18 cellular contexts compared by ENCODE assay signal in genomic region chr14:96071561-96071960, GRCh38. TPM values are rescaled to one million over a fixed set of nuclear protein-coding genes. Genes with fewer than 3 reads are reported as not detected.
DNase-seq lines count a peak whose midpoint lies in the region; ATAC-seq and TF ChIP-seq lines count a peak whose summit lies in the region.
"Had no signal": no experiment of that assay in that cellular context is flagged by ENCODE, and none has a peak within 500 bp of the region (broad histone marks: within the 10 kb centered on the region; RNA-seq: fewer than 3 reads in every experiment).

No MANE protein-coding gene starts in this region.

- peaks cover 7 to 36% (median 24%) of the 10 kb centered on the region in 11 experiments; a peak in 19 of 22 replicates for H3K9me3 ChIP-seq in BLaER1 treated with 17β-estradiol and CSF1 and Interleukin-3, amounts not matched to agents 10 nM and 100 nM (replicated peaks in 1 of 11)
- H3K9me3 ChIP-seq in Peyer's patch, result no peaks in the 10 kb centered on the region

- no peak overlapping the region for H3K27ac Mint-ChIP-seq in stimulated activated effector memory CD8-positive, alpha-beta T cell treated with anti-CD3 and anti-CD28 coated beads, Interleukin-12 subunit alpha, Interleukin-12 subunit beta, amount 100 ng/mL, for 72 hours
- no peak overlapping the region for H3K27ac Mint-ChIP-seq in activated T-helper 2 cell treated with anti-CD3 and anti-CD28 coated beads, Interferon-gamma antibody, Interleukin-2, Interleukin-4, amounts not matched to agents 10 μg/mL and 5 μg/mL and 100 μg/mL, durations not matched to agents 14 hours and 24 hours and 36 hours

- H4K20me1 ChIP-seq in BLaER1 treated with 17β-estradiol and CSF1 and Interleukin-3, amounts not matched to agents 10 nM and 100 nM, result peaks cover 0 to 23% (median 6%) of the 10 kb centered on the region in 11 experiments; a peak in 8 of 22 replicates

- peaks cover 10 to 50% (median 26%) of the 10 kb centered on the region in 11 experiments; a peak in 21 of 22 replicates for H3K36me3 ChIP-seq in BLaER1 treated with 17β-estradiol and CSF1 and Interleukin-3, amounts not matched to agents 10 nM and 100 nM
- no peaks in the 10 kb centered on the region for H3K36me3 ChIP-seq in Peyer's patch

- H3K9me3 Mint-ChIP-seq in stimulated activated effector memory CD8-positive, alpha-beta T cell treated with anti-CD3 and anti-CD28 coated beads, Interleukin-12 subunit alpha, Interleukin-12 subunit beta, amount 100 ng/mL, for 72 hours, result no peaks in the 10 kb centered on the region
- H3K9me3 Mint-ChIP-seq in activated T-helper 2 cell treated with anti-CD3 and anti-CD28 coated beads, Interferon-gamma antibody, Interleukin-2, Interleukin-4, amounts not matched to agents 10 μg/mL and 5 μg/mL and 100 μg/mL, durations not matched to agents 14 hours and 24 hours and 36 hours, result no peaks in the 10 kb centered on the region

- peak; percentile 26 for ATAC-seq in stimulated activated effector memory CD8-positive, alpha-beta T cell treated with anti-CD3 and anti-CD28 coated beads, Interleukin-12 subunit alpha, Interleukin-12 subunit beta, amount 100 ng/mL, for 72 hours
- ATAC-seq: PC-3 had no signal

- TF ChIP-seq POLR2A in Peyer's patch (IDR thresholded peaks at IDR 0.05), result no peak

- H3K4me1 Mint-ChIP-seq in stimulated activated effector memory CD8-positive, alpha-beta T cell treated with anti-CD3 and anti-CD28 coated beads, Interleukin-12 subunit alpha, Interleukin-12 subunit beta, amount 100 ng/mL, for 72 hours, result no peaks in the 10 kb centered on the region
- H3K4me1 Mint-ChIP-seq in activated T-helper 2 cell treated with anti-CD3 and anti-CD28 coated beads, Interferon-gamma antibody, Interleukin-2, Interleukin-4, amounts not matched to agents 10 μg/mL and 5 μg/mL and 100 μg/mL, durations not matched to agents 14 hours and 24 hours and 36 hours (ENCODE audit: low read depth), result no peaks in the 10 kb centered on the region

- H3K9ac ChIP-seq in BLaER1 treated with 17β-estradiol and CSF1 and Interleukin-3, amounts not matched to agents 10 nM and 100 nM, result no peak overlapping the region

- H3K27me3 ChIP-seq in BLaER1 treated with 17β-estradiol and CSF1 and Interleukin-3, amounts not matched to agents 10 nM and 100 nM, result no peaks in the 10 kb centered on the region
- H3K27me3 ChIP-seq in Peyer's patch, result no peaks in the 10 kb centered on the region

- H3K4me1 ChIP-seq in BLaER1 treated with 17β-estradiol and CSF1 and Interleukin-3, amounts not matched to agents 10 nM and 100 nM, result peaks cover 0 to 32% (median 15%) of the 10 kb centered on the region in 10 experiments; a peak in 11 of 20 replicates
- no peaks in the 10 kb centered on the region for H3K4me1 ChIP-seq in Peyer's patch

- H3K4me3 ChIP-seq in BLaER1 treated with 17β-estradiol and CSF1 and Interleukin-3, amounts not matched to agents 10 nM and 100 nM, result no peak overlapping the region
- no peak overlapping the region for H3K4me3 ChIP-seq in Peyer's patch

- H3K27me3 Mint-ChIP-seq in activated T-helper 2 cell treated with anti-CD3 and anti-CD28 coated beads, Interferon-gamma antibody, Interleukin-2, Interleukin-4, amounts not matched to agents 10 μg/mL and 5 μg/mL and 100 μg/mL, durations not matched to agents 14 hours and 24 hours and 36 hours (ENCODE audit: low read depth), result peaks cover 4% of the 10 kb centered on the region

- H3K4me2 ChIP-seq in BLaER1 treated with 17β-estradiol and CSF1 and Interleukin-3, amounts not matched to agents 10 nM and 100 nM, result peak overlapping the region in 6 of 11 experiments; percentile 20 to 40 (median 34); a peak in 10 of 22 replicates

- no peak overlapping the region for H3K4me3 Mint-ChIP-seq in stimulated activated effector memory CD8-positive, alpha-beta T cell treated with anti-CD3 and anti-CD28 coated beads, Interleukin-12 subunit alpha, Interleukin-12 subunit beta, amount 100 ng/mL, for 72 hours
- no peak overlapping the region for H3K4me3 Mint-ChIP-seq in activated T-helper 2 cell treated with anti-CD3 and anti-CD28 coated beads, Interferon-gamma antibody, Interleukin-2, Interleukin-4, amounts not matched to agents 10 μg/mL and 5 μg/mL and 100 μg/mL, durations not matched to agents 14 hours and 24 hours and 36 hours (ENCODE audit: low read depth)

- H3K27ac ChIP-seq in BLaER1 treated with 17β-estradiol and CSF1 and Interleukin-3, amounts not matched to agents 10 nM and 100 nM, result peak overlapping the region in 1 of 11 experiments; percentile 23; a peak in 1 of 22 replicates
- no peak overlapping the region for H3K27ac ChIP-seq in Peyer's patch
- H3K27ac ChIP-seq: HL-60, RWPE1 had no signal

- intact Hi-C loops in activated T-helper 2 cell treated with anti-CD3 and anti-CD28 coated beads, Interferon-gamma antibody, Interleukin-2, Interleukin-4, amounts not matched to agents 10 μg/mL and 5 μg/mL and 100 μg/mL, durations not matched to agents 14 hours and 24 hours and 36 hours (cut with micrococcal nuclease), result no loop called here

- TF ChIP-seq CTCF in Peyer's patch (IDR thresholded peaks at IDR 0.05), result no peak

- DNase-seq in Peyer's patch (peak in 2 of 3 donors; percentile 21 to 34), islet precursor cell (peak; percentile 39), foreskin melanocyte (no peak), SW 1271 (lab: John Stamatoyannopoulos, UW) (no peak)
- DNase-seq in stimulated activated effector memory CD8-positive, alpha-beta T cell treated with anti-CD3 and anti-CD28 coated beads, Interleukin-12 subunit alpha, Interleukin-12 subunit beta, amount 100 ng/mL, for 72 hours (ENCODE audit: low spot score in 2 of 2), result no peak
- no peak for DNase-seq in activated T-helper 2 cell treated with anti-CD3 and anti-CD28 coated beads, Interferon-gamma antibody, Interleukin-2, Interleukin-4, amounts not matched to agents 10 μg/mL and 5 μg/mL and 100 μg/mL, durations not matched to agents 14 hours and 24 hours and 36 hours (ENCODE audit: low spot score)
- DNase-seq: C1 segment of cervical spinal cord, DMS79 treated with DMSO at 0.1 percent for 48 hours, H7, NCI-H1417, NCI-H187, NCI-H2107, NCI-H2227 treated with DMSO at 0.1 percent for 48 hours, NCI-H510A treated with DMSO at 0.1 percent for 48 hours, PC-3 had no signal

- no peaks in the 10 kb centered on the region for H3K36me3 Mint-ChIP-seq in stimulated activated effector memory CD8-positive, alpha-beta T cell treated with anti-CD3 and anti-CD28 coated beads, Interleukin-12 subunit alpha, Interleukin-12 subunit beta, amount 100 ng/mL, for 72 hours
- no peaks in the 10 kb centered on the region for H3K36me3 Mint-ChIP-seq in activated T-helper 2 cell treated with anti-CD3 and anti-CD28 coated beads, Interferon-gamma antibody, Interleukin-2, Interleukin-4, amounts not matched to agents 10 μg/mL and 5 μg/mL and 100 μg/mL, durations not matched to agents 14 hours and 24 hours and 36 hours (ENCODE audit: low read depth)

RNA-seq across cellular contexts. Expression of gene C14orf132, which starts 32.4 kb away (rescaled TPM):
- total RNA-seq in Peyer's patch, result 1 to 10 TPM; 1.2 to 6.2 (median 4.5) TPM
- total RNA-seq in activated T-helper 2 cell treated with anti-CD3 and anti-CD28 coated beads, Interferon-gamma antibody, Interleukin-2, Interleukin-4, amounts not matched to agents 10 μg/mL and 5 μg/mL and 100 μg/mL, durations not matched to agents 14 hours and 24 hours and 36 hours, result 1.1 and 1.6 TPM in 2 replicates
- total RNA-seq: PC-3 had no signal

Comparison
In these comparisons a context has a peak if more than half of its experiments do, and no peak if none do; other contexts are left out.
1. DNase-seq: peak in Peyer's patch (2 of 3) and islet precursor cell (single experiment); none in stimulated activated effector memory CD8-positive, alpha-beta T cell treated with anti-CD3 and anti-CD28 coated beads, Interleukin-12 subunit alpha, Interleukin-12 subunit beta, amount 100 ng/mL, for 72 hours (0 of 2), foreskin melanocyte (single experiment), SW 1271 (0 of 2) and activated T-helper 2 cell treated with anti-CD3 and anti-CD28 coated beads, Interferon-gamma antibody, Interleukin-2, Interleukin-4, amounts not matched to agents 10 μg/mL and 5 μg/mL and 100 μg/mL, durations not matched to agents 14 hours and 24 hours and 36 hours (single experiment).